Comparison of ENCODE assay signal across 27 cellular contexts in genomic region chr4:54155936-54156335, GRCh38. TPM values are rescaled to one million over a fixed set of nuclear protein-coding genes. Genes with fewer than 3 reads are reported as not detected.
"Had no signal": no experiment of that assay in that cellular context is flagged by ENCODE, and none has a peak within 500 bp of the region (broad histone marks: within the 10 kb centered on the region; RNA-seq: fewer than 3 reads in every experiment).

No MANE protein-coding gene starts in this region.

- H3K4me1 Mint-ChIP-seq: activated naive CD8-positive, alpha-beta T cell treated with anti-CD3 and anti-CD28 coated beads for 36 hours; natural killer cell; T-helper 17 cell had no signal

- H3K9me3 ChIP-seq: testis, upper lobe of left lung had no signal

- H3K36me3 Mint-ChIP-seq: natural killer cell had no signal

- H3K27ac ChIP-seq: heart left ventricle, sigmoid colon, spleen, testis, upper lobe of left lung had no signal

- H3K4me1 ChIP-seq: heart left ventricle, sigmoid colon, spleen, testis, upper lobe of left lung had no signal

- H3K4me3 Mint-ChIP-seq: activated naive CD8-positive, alpha-beta T cell treated with anti-CD3 and anti-CD28 coated beads for 36 hours; activated T-cell treated with anti-CD3 and anti-CD28 coated beads, Interleukin-2, amount 50 U/mL, for 4 hours; natural killer cell; T-helper 17 cell had no signal

- ATAC-seq: activated T-cell treated with anti-CD3 and anti-CD28 coated beads, Interleukin-2, amount 50 U/mL, for 4 hours; heart left ventricle; left lobe of liver; natural killer cell; T-helper 17 cell had no signal

- H3K36me3 ChIP-seq: heart left ventricle, sigmoid colon, spleen, upper lobe of left lung had no signal

- H3K4me3 ChIP-seq: heart left ventricle, lung, sigmoid colon, spleen, testis, upper lobe of left lung had no signal

- H3K27me3 ChIP-seq: heart left ventricle, sigmoid colon, testis, upper lobe of left lung had no signal

- DNase-seq: activated CD4-positive, alpha-beta T cell treated with anti-CD3 and anti-CD28 coated beads for 4 hours; activated CD4-positive, alpha-beta T cell treated with anti-CD3 and anti-CD28 coated beads, Interleukin-2, amount 50 U/mL, for 48 hours; activated CD4-positive, CD25-positive, alpha-beta regulatory T cell; activated CD8-positive, alpha-beta memory T cell treated with anti-CD3 and anti-CD28 coated beads, Interleukin-2, amount 50 U/mL, for 48 hours; activated naive CD4-positive, alpha-beta T cell treated with Interleukin-2 at 50 U/mL for 16 hours; activated naive CD8-positive, alpha-beta T cell treated with anti-CD3 and anti-CD28 coated beads for 36 hours; activated T-cell treated with anti-CD3 and anti-CD28 coated beads, Interleukin-2, amount 50 U/mL, for 4 hours; amniotic stem cell; cortex of kidney; heart left ventricle; kidney; natural killer cell; retina; sigmoid colon; spleen; stimulated activated CD4-positive, alpha-beta T cell treated with anti-CD3 and anti-CD28 coated beads, Interleukin-4, amount 100 ng/mL, for 1 hour; stimulated activated naive CD4-positive, alpha-beta T cell; SW 1271; T-helper 17 cell; testis had no signal

- H3K27ac Mint-ChIP-seq: activated naive CD8-positive, alpha-beta T cell treated with anti-CD3 and anti-CD28 coated beads for 36 hours; natural killer cell; progenitor cell of endocrine pancreas; T-helper 17 cell had no signal

RNA-seq across cellular contexts. Expression of gene GSX2, which starts 56.0 kb away (rescaled TPM):
- total RNA-seq: activated CD8-positive, alpha-beta memory T cell treated with anti-CD3 and anti-CD28 coated beads for 36 hours; activated naive CD8-positive, alpha-beta T cell treated with anti-CD3 and anti-CD28 coated beads for 36 hours; activated T-cell treated with anti-CD3 and anti-CD28 coated beads, Interleukin-2, amount 50 U/mL, for 4 hours; cerebellum; heart left ventricle; kidney; left lobe of liver; lung; natural killer cell; progenitor cell of endocrine pancreas; sigmoid colon; spleen; T-helper 17 cell; upper lobe of left lung had no signal
- polyA plus RNA-seq: esophagus, lung, sigmoid colon had no signal
